In the genomic region with DNA sequence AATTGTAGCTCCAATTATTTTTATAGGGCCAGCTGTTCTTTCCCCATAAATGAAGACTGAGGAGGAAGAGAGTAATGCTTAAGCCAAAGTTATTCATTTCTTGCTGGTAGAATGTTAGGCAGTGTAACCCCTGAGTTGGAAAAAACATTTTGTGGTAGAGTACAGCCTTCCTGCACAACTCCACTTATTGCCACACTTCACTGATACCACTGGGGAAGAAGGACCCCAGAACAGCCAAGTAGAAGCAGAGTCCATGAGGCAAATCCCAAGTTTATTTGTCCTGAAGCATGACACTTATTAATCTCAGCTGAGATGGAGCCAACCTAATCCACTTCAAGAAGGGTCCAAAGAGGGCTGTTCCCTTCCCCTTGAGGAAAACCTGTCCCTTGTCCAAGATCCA, we compare ENCODE assay signal across 24 cellular contexts.
"Had no signal": no experiment of that assay in that cellular context is flagged by ENCODE, and none has a peak within 500 bp of the region (broad histone marks: within the 10 kb centered on the region; RNA-seq: fewer than 3 reads in every experiment).

No MANE protein-coding gene starts in this region.

- H3K27me3 ChIP-seq: neutrophil, right atrium auricular region, right lobe of liver, thyroid gland, transverse colon, upper lobe of right lung, uterus had no signal

- ATAC-seq: naive thymus-derived CD4-positive, alpha-beta T cell; natural killer cell; pancreas; right lobe of liver; stimulated activated effector memory CD8-positive, alpha-beta T cell treated with anti-CD3 and anti-CD28 coated beads, Interleukin-12 subunit alpha, Interleukin-12 subunit beta, amount 100 ng/mL, for 72 hours; stimulated activated naive B cell treated with anti-CD40 and anti-IgM and Interleukin-4, amounts not matched to agents 10 μg/mL and 1 μg/mL and 100 μg/mL, for 72 hours; upper lobe of right lung had no signal

- H3K27ac ChIP-seq: neutrophil, pancreas, prostate gland, right atrium auricular region, right lobe of liver, sigmoid colon, stomach, thoracic aorta, thyroid gland, transverse colon, upper lobe of right lung, uterus had no signal

- H3K36me3 ChIP-seq: neutrophil, pancreas, prostate gland, right atrium auricular region, right lobe of liver, sigmoid colon, stomach, thoracic aorta, thyroid gland, transverse colon, upper lobe of right lung, uterus had no signal

- DNase-seq: naive thymus-derived CD4-positive, alpha-beta T cell; natural killer cell; nucleus accumbens; pancreas; retina; right lobe of liver; sigmoid colon; small intestine; stimulated activated CD4-positive, alpha-beta T cell treated with anti-CD3 and anti-CD28 coated beads, Interleukin-15, amount 100 ng/mL, for 24 hours; stimulated activated CD4-positive, alpha-beta T cell treated with anti-CD3 and anti-CD28 coated beads, Interleukin-2, amount 100 ng/mL, for 24 hours; stimulated activated CD4-positive, alpha-beta T cell treated with anti-CD3 and anti-CD28 coated beads, Interleukin-2, amount 100 ng/mL, for 48 hours; stimulated activated CD4-positive, alpha-beta T cell treated with anti-CD3 and anti-CD28 coated beads, Interleukin-4, amount 100 ng/mL, for 24 hours; stimulated activated naive B cell treated with anti-CD40 and anti-IgM and Interleukin-4, amounts not matched to agents 10 μg/mL and 1 μg/mL and 100 μg/mL, for 72 hours; stimulated activated naive CD4-positive, alpha-beta T cell treated with Interleukin-2 at 50 U/mL for 16 hours; stomach; transverse colon; upper lobe of right lung; uterus had no signal

- FAIRE-seq: pancreas, small intestine had no signal

- H3K4me3 ChIP-seq: pancreas, prostate gland, right atrium auricular region, right lobe of liver, sigmoid colon, stomach, thoracic aorta, thyroid gland, transverse colon, upper lobe of right lung, uterus had no signal

- H3K9me3 ChIP-seq: neutrophil, pancreas, prostate gland, right atrium auricular region, right lobe of liver, sigmoid colon, stomach, thoracic aorta, thyroid gland, transverse colon, upper lobe of right lung, uterus had no signal

- H3K4me1 ChIP-seq: pancreas, prostate gland, right atrium auricular region, right lobe of liver, stomach, thyroid gland, transverse colon, upper lobe of right lung, uterus had no signal
